ENCODE assay signal across 11 cellular contexts in the genomic region with DNA sequence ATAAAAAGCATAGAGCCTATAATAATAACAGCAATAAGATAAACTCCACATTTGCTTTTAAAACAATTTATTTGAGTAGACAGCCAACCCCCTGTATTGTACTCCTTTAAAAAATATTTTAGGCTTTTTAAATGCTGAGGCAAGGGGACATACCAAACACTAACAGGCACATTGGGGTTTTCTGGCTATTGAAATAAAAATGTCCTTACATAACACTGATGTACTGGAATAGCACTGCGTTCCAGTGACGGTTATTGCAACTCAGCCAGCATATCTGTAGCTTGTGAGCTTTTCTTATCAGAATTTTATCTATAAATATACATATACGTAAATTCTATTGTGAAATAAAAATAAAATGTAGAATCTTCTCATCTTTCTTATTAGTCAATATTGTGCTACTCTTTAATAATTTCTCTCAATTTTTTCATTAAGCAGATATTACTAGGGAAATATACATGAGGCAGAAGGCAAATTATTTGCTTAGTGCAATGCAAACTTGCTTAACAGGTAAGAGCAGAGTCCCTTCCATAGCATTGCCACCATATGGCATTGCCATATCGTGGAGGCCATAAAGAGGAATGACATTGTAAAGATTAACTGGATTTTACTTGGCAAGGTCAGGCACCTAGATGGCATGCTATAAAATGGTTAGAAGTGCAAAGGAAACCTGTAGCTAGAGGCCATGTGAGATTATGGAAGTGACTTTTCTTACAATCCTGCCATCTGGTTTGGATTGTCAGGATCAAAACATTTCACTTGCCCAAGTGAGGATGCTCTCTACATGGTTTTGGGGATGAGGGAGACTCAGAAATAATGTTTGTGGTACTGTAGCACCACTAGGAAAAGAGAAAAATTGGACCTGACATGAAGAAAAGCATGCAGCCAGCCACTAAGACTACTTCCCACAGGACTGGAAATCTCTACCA.
DNase-seq lines count a peak whose midpoint lies in the region; ATAC-seq, FAIRE-seq and TF ChIP-seq lines count a peak whose summit lies in the region.
"Had no signal": no experiment of that assay in that cellular context is flagged by ENCODE, and none has a peak within 500 bp of the region (broad histone marks: within the 10 kb centered on the region; RNA-seq: fewer than 3 reads in every experiment).

No MANE protein-coding gene starts in this region.

- DNase-seq in HFFc6 (peak; percentile 61), foreskin fibroblast (peak; percentile 51 to 76), kidney glomerular epithelial cell (lab: John Stamatoyannopoulos, UW) (no peak), frontal cortex (ENCODE audit: low spot score in 2 of 2) (no peak)
- DNase-seq: foreskin melanocyte; naive thymus-derived CD4-positive, alpha-beta T cell; NCI-H1417 treated with DMSO at 0.1 percent for 48 hours had no signal

- H3K9me3 ChIP-seq in skeletal muscle satellite cell (replicated peaks; ENCODE audit: low read length), result no peaks in the 10 kb centered on the region

- TF ChIP-seq CTCF in HFFc6 (IDR thresholded peaks at IDR 0.05) (no peak), foreskin fibroblast (IDR thresholded peaks at IDR 0.05; ENCODE audit: low read depth, low read length) (no peak)

- no peaks in the 10 kb centered on the region for H3K36me3 Mint-ChIP-seq in HFFc6 (ENCODE audit: low read depth)

- no peaks in the 10 kb centered on the region for H3K9me3 Mint-ChIP-seq in HFFc6

- no peaks in the 10 kb centered on the region for H3K27me3 Mint-ChIP-seq in HFFc6 (ENCODE audit: insufficient read depth)

- peak; percentile 67 for ATAC-seq in SK-N-SH treated with all-trans-retinoic acid at 6 μM for 48 hours
- ATAC-seq in HG03457 (IDR thresholded peaks at IDR 0.05; ENCODE audit: unreplicated experiment), result no peak
- no peak for ATAC-seq in HG02798 (IDR thresholded peaks at IDR 0.05; ENCODE audit: poor library complexity, unreplicated experiment)
- ATAC-seq: naive thymus-derived CD4-positive, alpha-beta T cell had no signal

- no peaks in the 10 kb centered on the region for H3K27me3 ChIP-seq in skeletal muscle satellite cell (ENCODE audit: control insufficient read depth, insufficient read depth, low read length)

- peaks cover 91% of the 10 kb centered on the region for H3K4me1 Mint-ChIP-seq in HFFc6 (ENCODE audit: low read depth)

- H3K4me3 ChIP-seq in foreskin fibroblast (ENCODE audit: low read depth in 1 of 2, low read length in 2 of 2) (no peak overlapping the region), skeletal muscle satellite cell (ENCODE audit: low read length) (peak overlapping the region; percentile 25)

- no peak for FAIRE-seq in frontal cortex (lab: Jason Lieb, UNC)

- H3K4me3 Mint-ChIP-seq in HFFc6, result peak overlapping the region; percentile 23; the same call in 1 of the 2 replicates

- H3K4me2 ChIP-seq in skeletal muscle satellite cell (ENCODE audit: low read length), result peak overlapping the region; percentile 59

- no peaks in the 10 kb centered on the region for H3K36me3 ChIP-seq in skeletal muscle satellite cell (ENCODE audit: insufficient read depth, low read length)

- peak overlapping the region; percentile 71 for H3K9ac ChIP-seq in skeletal muscle satellite cell (ENCODE audit: low read depth, low read length)

- peak overlapping the region; percentile 85 for H3K27ac Mint-ChIP-seq in HFFc6

- peaks cover 49% of the 10 kb centered on the region for H3K4me1 ChIP-seq in skeletal muscle satellite cell (ENCODE audit: control insufficient read depth, insufficient read depth, low read length)

TF ChIP-seq in SK-N-SH treated with all-trans-retinoic acid at 6 μM for 48 hours, 23 proteins besides CTCF, POLR2A, EP300 and RAD21:
- TF ChIP-seq ZNF565 (CRISPR knock-in tag; conservative IDR thresholded peaks at IDR 0.05; ENCODE audit: low read depth), result no peak
- TF ChIP-seq ZNF8 (CRISPR knock-in tag; IDR thresholded peaks at IDR 0.05), result no peak
- no peak for TF ChIP-seq TCF4 (CRISPR knock-in tag; IDR thresholded peaks at IDR 0.05; ENCODE audit: borderline replicate concordance)
TF ChIP-seq in SK-N-SH treated with all-trans-retinoic acid at 6 μM for 48 hours: peak in this region for 0.

Comparison
In these comparisons a context has a peak if more than half of its experiments do, and no peak if none do; other contexts are left out.
1. DNase-seq: peak in HFFc6 (single experiment) and foreskin fibroblast (2 of 2); none in kidney glomerular epithelial cell (single experiment) and frontal cortex (0 of 2).